In genomic region chr1:219354962-219355361, GRCh38 we compare ENCODE assay signal across 25 cellular contexts.
A peak's percentile ranks its signal among the peaks of the same experiment; 100 is the strongest.
DNase-seq lines count a peak whose midpoint lies in the region; FAIRE-seq and TF ChIP-seq lines count a peak whose summit lies in the region.
"Had no signal": no experiment of that assay in that cellular context is flagged by ENCODE, and none has a peak within 500 bp of the region (broad histone marks: within the 10 kb centered on the region; RNA-seq: fewer than 3 reads in every experiment).

No MANE protein-coding gene starts in this region.

- H3K4me3 ChIP-seq in endodermal cell (ENCODE audit: low read length): no peak overlapping the region
- H3K4me3 ChIP-seq: A549; BLaER1 treated with 17β-estradiol and CSF1 and Interleukin-3, amounts not matched to agents 10 nM and 100 nM; GM23248 had no signal

- no peaks in the 10 kb centered on the region for H3K27me3 ChIP-seq in endodermal cell (ENCODE audit: control insufficient read depth, insufficient read depth, low read length, poor library complexity, severe bottlenecking)
- H3K27me3 ChIP-seq: BE2C; BLaER1 treated with 17β-estradiol and CSF1 and Interleukin-3, amounts not matched to agents 10 nM and 100 nM had no signal

- no peak overlapping the region for H3K9ac ChIP-seq in endodermal cell (ENCODE audit: extremely low read depth, low read length, poor library complexity, severe bottlenecking)
- H3K9ac ChIP-seq: BLaER1 treated with 17β-estradiol and CSF1 and Interleukin-3, amounts not matched to agents 10 nM and 100 nM; GM23248 had no signal

- CTCF ChIA-PET in HEK293T (lab: Yijun Ruan, JAX): interaction anchor here (0.7 kb wide), 1 partner anchor 926 kb away, joined by 3 read pairs; no protein-coding TSS in a partner anchor

- no peak overlapping the region for H3K27ac ChIP-seq in endodermal cell (ENCODE audit: low read depth, low read length)
- H3K27ac ChIP-seq: A549; BLaER1 treated with 17β-estradiol and CSF1 and Interleukin-3, amounts not matched to agents 10 nM and 100 nM; GM23248 had no signal

- TF ChIP-seq CTCF in D721Med (IDR thresholded peaks at IDR 0.05; ENCODE audit: insufficient read depth, missing control alignments) (no peak), endodermal cell (conservative IDR thresholded peaks at IDR 0.05) (no peak)

- peaks cover 3% of the 10 kb centered on the region for H3K27me3 Mint-ChIP-seq in endodermal cell (ENCODE audit: insufficient read depth)
- H3K27me3 Mint-ChIP-seq: CD4-positive, alpha-beta T cell had no signal

- H3K36me3 ChIP-seq in endodermal cell (ENCODE audit: control insufficient read depth, insufficient read depth, low read length): no peaks in the 10 kb centered on the region
- H3K36me3 ChIP-seq: BE2C; BLaER1 treated with 17β-estradiol and CSF1 and Interleukin-3, amounts not matched to agents 10 nM and 100 nM had no signal

- POLR2A ChIA-PET in HEK293T (lab: Yijun Ruan, JAX): no interaction called here

- no peak for DNase-seq in D721Med (ENCODE audit: insufficient read length, low spot score)
- no peak for DNase-seq in HEK293T (ENCODE audit: extremely low spot score)
- DNase-seq in NCI-H526 (lab: John Stamatoyannopoulos, UW): no peak
- DNase-seq in endodermal cell: no peak
- DNase-seq in HUDEP-2 (lab: John Stamatoyannopoulos, UW; ENCODE audit: unreplicated experiment in 76 of 76): no peak
- DNase-seq: 8988T; ACHN; AML-193; BE2C; CD4-positive, alpha-beta T cell; CD8-positive, alpha-beta memory T cell; DMS53; DMS79 treated with DMSO at 0.1 percent for 48 hours; GF-D8; GM23248; H7; HCEC 1CT; HFFc6 had no signal

- no peaks in the 10 kb centered on the region for H3K4me1 ChIP-seq in endodermal cell (ENCODE audit: control insufficient read depth, insufficient read depth, low read length)
- H3K4me1 ChIP-seq: A549, BE2C had no signal

- H3K36me3 Mint-ChIP-seq in endodermal cell (ENCODE audit: low read depth): no peaks in the 10 kb centered on the region
- H3K36me3 Mint-ChIP-seq: CD14-positive monocyte; CD8-positive, alpha-beta memory T cell had no signal

- H3K9me3 ChIP-seq in endodermal cell (ENCODE audit: control insufficient read depth, low read length): no peaks in the 10 kb centered on the region
- H3K9me3 ChIP-seq: A549, BE2C had no signal

- H3K27ac Mint-ChIP-seq in endodermal cell: no peak overlapping the region
- H3K27ac Mint-ChIP-seq: CD14-positive monocyte; CD4-positive, alpha-beta T cell; CD8-positive, alpha-beta memory T cell; HFFc6 had no signal

- H3K4me3 Mint-ChIP-seq in endodermal cell: no peak overlapping the region
- H3K4me3 Mint-ChIP-seq: CD14-positive monocyte; CD4-positive, alpha-beta T cell; CD8-positive, alpha-beta memory T cell; HFFc6 had no signal

- 93% methylated on average over 3 of the region's 4 CpGs; no CpG with 5 or more reads in 1 of the 2 experiments for WGBS in endodermal cell (ENCODE audit: insufficient coverage in 1 of 2, insufficient read length in 1 of 2), 2 experiments

- H3K4me1 Mint-ChIP-seq in endodermal cell: no peaks in the 10 kb centered on the region
- H3K4me1 Mint-ChIP-seq: CD14-positive monocyte; CD8-positive, alpha-beta memory T cell had no signal

- no peaks in the 10 kb centered on the region for H3K9me3 Mint-ChIP-seq in endodermal cell
- H3K9me3 Mint-ChIP-seq: HFFc6 had no signal

- peak; percentile 11 for FAIRE-seq in D721Med (lab: Jason Lieb, UNC)
- FAIRE-seq in endometrium (lab: Jason Lieb, UNC): peak; percentile 60
- FAIRE-seq: A549, GM12892, GM19239, H1 had no signal

TF ChIP-seq in HEK293T, 16 proteins besides CTCF, POLR2A, EP300 and RAD21:
- peak; percentile 85 for TF ChIP-seq PKNOX1 (IDR thresholded peaks at IDR 0.05)
- TF ChIP-seq ARNT (IDR thresholded peaks at IDR 0.05): no peak
